8 cellular contexts compared by ENCODE assay signal in the genomic region with DNA sequence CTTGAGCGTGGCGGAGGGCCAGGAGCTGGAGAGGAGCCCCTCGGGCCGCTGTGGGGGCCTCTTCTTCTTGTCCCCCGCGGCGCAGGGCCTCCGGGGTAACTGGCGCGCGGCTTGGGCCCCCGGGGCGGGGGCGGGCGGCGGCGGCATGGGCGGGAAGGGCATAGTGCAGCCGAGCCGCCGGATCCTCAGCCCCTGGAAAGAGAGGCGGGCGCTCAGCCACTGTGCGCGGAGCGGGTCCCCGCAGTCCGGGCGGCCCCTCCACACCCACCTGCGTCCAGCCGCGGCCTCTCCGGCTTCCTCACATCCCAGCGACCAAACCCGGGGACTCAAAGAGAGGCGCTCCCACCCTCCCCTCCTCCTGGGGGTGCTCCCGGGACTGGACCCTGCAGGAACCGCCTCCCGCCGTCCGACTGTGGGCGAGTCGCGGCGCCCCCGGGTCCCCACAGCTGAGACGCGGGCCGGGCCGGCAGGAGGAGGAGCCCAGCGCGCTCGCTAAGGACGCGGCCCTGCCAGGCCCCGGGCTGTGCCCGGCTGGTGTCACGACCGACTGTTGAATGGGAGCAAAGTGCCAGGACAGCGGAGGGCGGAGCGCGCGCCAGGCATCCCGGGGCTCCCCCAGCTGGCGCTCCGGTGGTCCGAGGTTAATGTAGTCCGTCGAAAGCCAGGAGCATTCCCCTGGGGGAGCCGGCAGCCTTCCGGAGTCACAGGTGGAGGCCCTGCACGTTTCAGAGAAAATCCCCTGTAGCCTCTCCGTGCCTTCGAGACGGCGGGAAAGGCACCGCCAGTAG. TPM values are rescaled to one million over a fixed set of nuclear protein-coding genes. Genes with fewer than 3 reads are reported as not detected.
DNase-seq lines count a peak whose midpoint lies in the region; ATAC-seq, FAIRE-seq and TF ChIP-seq lines count a peak whose summit lies in the region.

A gene with protein sequence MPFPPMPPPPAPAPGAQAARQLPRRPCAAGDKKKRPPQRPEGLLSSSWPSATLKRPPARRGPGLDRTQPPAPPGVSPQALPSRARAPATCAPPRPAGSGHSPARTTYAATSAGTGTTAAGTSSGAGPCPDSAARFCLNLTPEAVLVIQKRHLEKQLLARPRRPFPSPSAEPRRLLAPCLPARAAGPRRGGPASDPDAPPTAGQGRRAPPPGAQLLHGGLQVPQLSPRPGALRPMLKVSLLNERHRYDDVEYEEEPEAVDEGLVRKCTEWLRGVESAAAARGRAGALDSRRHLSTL (minus strand): TSS at position 412 of the 788 bp plus-strand sequence. CDS start 250 bp downstream, at position 162.

- intact Hi-C loops in activated CD4-positive, alpha-beta T cell treated with anti-CD3 and anti-CD28 coated beads for 36 hours (cut with DNase I, micrococcal nuclease): no loop called here
- intact Hi-C loops in esophagus muscularis mucosa (cut with DNase I): no loop called here

- ATAC-seq in activated CD4-positive, alpha-beta T cell treated with anti-CD3 and anti-CD28 coated beads for 36 hours: peak; percentile 43
- ATAC-seq in HG02642 (IDR thresholded peaks at IDR 0.05; ENCODE audit: poor library complexity, unreplicated experiment): peak; percentile 51

- H3K4me1 Mint-ChIP-seq in activated CD4-positive, alpha-beta T cell treated with anti-CD3 and anti-CD28 coated beads for 36 hours: peaks cover 3% of the 10 kb centered on the region

- H3K4me1 ChIP-seq in Peyer's patch (peaks cover 0 to 21% (median 13%) of the 10 kb centered on the region in 4 donors), esophagus muscularis mucosa (peaks cover 7 to 24% (median 22%) of the 10 kb centered on the region in 4 donors), neutrophil (ENCODE audit: control insufficient read depth in 1 of 2, insufficient read depth in 1 of 2, low read depth in 1 of 2, low read length in 1 of 2) (peaks cover 14 to 23% of the 10 kb centered on the region in 2 experiments)

- no peaks in the 10 kb centered on the region for H3K9me3 ChIP-seq in Peyer's patch
- H3K9me3 ChIP-seq in esophagus muscularis mucosa: no peaks in the 10 kb centered on the region
- no peaks in the 10 kb centered on the region for H3K9me3 ChIP-seq in neutrophil

- CTCF ChIA-PET in activated CD4-positive, alpha-beta T cell treated with anti-CD3 and anti-CD28 coated beads for 36 hours (lab: Charles Lee): interaction anchor here (1.3 to 7.5 kb wide), 3 partner anchors 73 to 93 kb away, joined by 4 to 60 read pairs (median 27); no protein-coding TSS in a partner anchor

- peak within 1 kb of the TSS; percentile 36 for H3K4me3 Mint-ChIP-seq in activated CD4-positive, alpha-beta T cell treated with anti-CD3 and anti-CD28 coated beads for 36 hours

- peaks cover 27% of the 10 kb centered on the region for H3K27me3 Mint-ChIP-seq in activated CD4-positive, alpha-beta T cell treated with anti-CD3 and anti-CD28 coated beads for 36 hours

- no peak for TF ChIP-seq POLR2A in Peyer's patch (IDR thresholded peaks at IDR 0.05)
- TF ChIP-seq POLR2A in esophagus muscularis mucosa (IDR thresholded peaks at IDR 0.05; ENCODE audit: low read depth): no peak

- H3K9me3 Mint-ChIP-seq in activated CD4-positive, alpha-beta T cell treated with anti-CD3 and anti-CD28 coated beads for 36 hours (ENCODE audit: low read depth): no peaks in the 10 kb centered on the region

- H3K4me3 ChIP-seq in Peyer's patch (peak within 1 kb of the TSS; percentile 15 to 53 (median 51)), esophagus muscularis mucosa (peak within 1 kb of the TSS; percentile 55 to 61 (median 56)), neutrophil (ENCODE audit: low read depth in 1 of 2, low read length in 1 of 2) (peak within 1 kb of the TSS; percentile 3 to 34)

- TF ChIP-seq EP300 in esophagus muscularis mucosa (IDR thresholded peaks at IDR 0.05): no peak

- no peak for FAIRE-seq in D721Med (lab: Jason Lieb, UNC)

- H3K36me3 ChIP-seq in Peyer's patch: no peaks in the 10 kb centered on the region
- no peaks in the 10 kb centered on the region for H3K36me3 ChIP-seq in esophagus muscularis mucosa
- H3K36me3 ChIP-seq in neutrophil: no peaks in the 10 kb centered on the region

- H3K36me3 Mint-ChIP-seq in activated CD4-positive, alpha-beta T cell treated with anti-CD3 and anti-CD28 coated beads for 36 hours (ENCODE audit: low read depth): no peaks in the 10 kb centered on the region

- 6% methylated on average over 14 of the region's 78 CpGs for WGBS in esophagus muscularis mucosa

- TF ChIP-seq CTCF in Peyer's patch (IDR thresholded peaks at IDR 0.05) (no peak), esophagus muscularis mucosa (IDR thresholded peaks at IDR 0.05) (no peak), neutrophil (IDR thresholded peaks at IDR 0.05) (no peak), D721Med (IDR thresholded peaks at IDR 0.05; ENCODE audit: insufficient read depth, missing control alignments) (no peak)

- POLR2A ChIA-PET in activated CD4-positive, alpha-beta T cell treated with anti-CD3 and anti-CD28 coated beads for 36 hours (lab: Charles Lee): interaction anchor here (0.6 to 0.8 kb wide), 2 partner anchors 56 to 187 kb away, joined by 3 to 4 read pairs; no protein-coding TSS in a partner anchor

- H3K27ac ChIP-seq in Peyer's patch (no peak within 1 kb of the TSS), esophagus muscularis mucosa (replicated peaks in 1 of 4) (no peak within 1 kb of the TSS), neutrophil (no peak within 1 kb of the TSS)

- H3K27me3 ChIP-seq in Peyer's patch: peaks cover 4 to 22% of the 10 kb centered on the region in 2 donors
- peaks cover 0 to 70% (median 24%) of the 10 kb centered on the region in 4 donors for H3K27me3 ChIP-seq in esophagus muscularis mucosa
- H3K27me3 ChIP-seq in neutrophil: peaks cover 93% of the 10 kb centered on the region

- peak; percentile 34 for DNase-seq in activated CD4-positive, alpha-beta T cell treated with anti-CD3 and anti-CD28 coated beads for 36 hours
- DNase-seq in activated CD4-positive, alpha-beta T cell treated with anti-CD3 and anti-CD28 coated beads, Interleukin-2, amount 50 U/mL, for 4 hours: no peak
- no peak for DNase-seq in Peyer's patch
- DNase-seq in esophagus muscularis mucosa (ENCODE audit: extremely low spot score): peak; percentile 89
- no peak for DNase-seq in D721Med (ENCODE audit: insufficient read length, low spot score)
- DNase-seq in HUDEP-2 (lab: John Stamatoyannopoulos, UW; ENCODE audit: unreplicated experiment in 76 of 76): no peak

- H3K27ac Mint-ChIP-seq in activated CD4-positive, alpha-beta T cell treated with anti-CD3 and anti-CD28 coated beads for 36 hours: no peak within 1 kb of the TSS

RNA-seq across cellular contexts. Expression of the gene that starts here (rescaled TPM):
- total RNA-seq in activated CD4-positive, alpha-beta T cell treated with anti-CD3 and anti-CD28 coated beads for 36 hours: under 1 TPM in 1 of 2 experiments, not detected in 1; 0.11 TPM
- total RNA-seq in Peyer's patch (not detected), esophagus muscularis mucosa (under 1 TPM in 1 of 4 donors, not detected in 3; 0.23 TPM)

Comparison
In these comparisons a context has a peak if more than half of its experiments do, and no peak if none do; other contexts are left out.
1. Peak in DNase-seq and ATAC-seq in activated CD4-positive, alpha-beta T cell treated with anti-CD3 and anti-CD28 coated beads for 36 hours; RNA of the gene not detected or under 1 TPM.
2. Peak in DNase-seq and H3K4me3 ChIP-seq in esophagus muscularis mucosa; RNA of the gene not detected or under 1 TPM.